Comparison of ENCODE assay signal across 22 cellular contexts in genomic region chr17:8835631-8836364, GRCh38. TPM values are rescaled to one million over a fixed set of nuclear protein-coding genes. Genes with fewer than 3 reads are reported as not detected.
A peak's percentile ranks its signal among the peaks of the same experiment; 100 is the strongest.
DNase-seq lines count a peak whose midpoint lies in the region; ATAC-seq and TF ChIP-seq lines count a peak whose summit lies in the region.
"Had no signal": no experiment of that assay in that cellular context is flagged by ENCODE, and none has a peak within 500 bp of the region (broad histone marks: within the 10 kb centered on the region; RNA-seq: fewer than 3 reads in every experiment).

No MANE protein-coding gene starts in this region.

- no peak overlapping the region for H3K27ac ChIP-seq in endodermal cell (ENCODE audit: low read depth, low read length)
- H3K27ac ChIP-seq: C4-2B had no signal

- H3K4me1 Mint-ChIP-seq in activated CD8-positive, alpha-beta memory T cell treated with anti-CD3 and anti-CD28 coated beads, Interleukin-2, amount 10 ng/mL, durations not matched to agents 7 days and 5 days, result no peaks in the 10 kb centered on the region
- H3K4me1 Mint-ChIP-seq in endodermal cell (peaks cover 11% of the 10 kb centered on the region), osteocyte (ENCODE audit: unreplicated experiment) (no peaks in the 10 kb centered on the region)
- no peaks in the 10 kb centered on the region for H3K4me1 Mint-ChIP-seq in stimulated activated effector memory CD8-positive, alpha-beta T cell treated with anti-CD3 and anti-CD28 coated beads, Interleukin-12 subunit alpha, Interleukin-12 subunit beta, amount 100 ng/mL, for 72 hours
- H3K4me1 Mint-ChIP-seq: B cell had no signal

- peaks cover 2% of the 10 kb centered on the region for H3K36me3 Mint-ChIP-seq in activated CD8-positive, alpha-beta memory T cell treated with anti-CD3 and anti-CD28 coated beads, Interleukin-2, amount 10 ng/mL, durations not matched to agents 7 days and 5 days
- peaks cover 3% of the 10 kb centered on the region for H3K36me3 Mint-ChIP-seq in endodermal cell (ENCODE audit: low read depth)
- H3K36me3 Mint-ChIP-seq in osteocyte (ENCODE audit: unreplicated experiment), result no peaks in the 10 kb centered on the region
- peaks cover 43% of the 10 kb centered on the region for H3K36me3 Mint-ChIP-seq in stimulated activated effector memory CD8-positive, alpha-beta T cell treated with anti-CD3 and anti-CD28 coated beads, Interleukin-12 subunit alpha, Interleukin-12 subunit beta, amount 100 ng/mL, for 72 hours
- H3K36me3 Mint-ChIP-seq: CD8-positive, alpha-beta T cell had no signal

- no peak overlapping the region for H3K4me3 ChIP-seq in endodermal cell (ENCODE audit: low read length)

- peak; percentile 5 for DNase-seq in AG20443 (ENCODE audit: low spot score)
- peak; percentile 26 for DNase-seq in activated CD8-positive, alpha-beta memory T cell treated with anti-CD3 and anti-CD28 coated beads, Interleukin-2, amount 10 ng/mL, durations not matched to agents 7 days and 5 days
- DNase-seq in endodermal cell, result peak; percentile 36
- peak; percentile 68 for DNase-seq in osteocyte (ENCODE audit: extremely low spot score, unreplicated experiment)
- no peak for DNase-seq in activated gamma-delta T cell (lab: John Stamatoyannopoulos, UW)
- no peak for DNase-seq in stimulated activated effector memory CD8-positive, alpha-beta T cell treated with anti-CD3 and anti-CD28 coated beads, Interleukin-12 subunit alpha, Interleukin-12 subunit beta, amount 100 ng/mL, for 72 hours (ENCODE audit: low spot score in 2 of 2)
- DNase-seq: Caco-2, NCI-H1092, NCI-H1417 treated with DMSO at 0.1 percent for 48 hours, NCI-H1694 treated with DMSO at 0.1 percent for 48 hours, NCI-H2081, NCI-H2227 treated with DMSO at 0.1 percent for 48 hours, NCI-H526 treated with DMSO at 0.1 percent for 48 hours, SHP77 treated with DMSO at 0.1 percent for 48 hours had no signal

- H3K27me3 ChIP-seq in endodermal cell (ENCODE audit: control insufficient read depth, insufficient read depth, low read length, poor library complexity, severe bottlenecking), result no peaks in the 10 kb centered on the region

- no peak overlapping the region for H3K4me3 Mint-ChIP-seq in activated CD8-positive, alpha-beta memory T cell treated with anti-CD3 and anti-CD28 coated beads, Interleukin-2, amount 10 ng/mL, durations not matched to agents 7 days and 5 days
- no peak overlapping the region for H3K4me3 Mint-ChIP-seq in endodermal cell
- H3K4me3 Mint-ChIP-seq in osteocyte (ENCODE audit: unreplicated experiment), result no peak overlapping the region
- H3K4me3 Mint-ChIP-seq in stimulated activated effector memory CD8-positive, alpha-beta T cell treated with anti-CD3 and anti-CD28 coated beads, Interleukin-12 subunit alpha, Interleukin-12 subunit beta, amount 100 ng/mL, for 72 hours, result no peak overlapping the region
- H3K4me3 Mint-ChIP-seq: B cell; CD8-positive, alpha-beta T cell had no signal

- ATAC-seq in activated CD8-positive, alpha-beta memory T cell treated with anti-CD3 and anti-CD28 coated beads, Interleukin-2, amount 10 ng/mL, durations not matched to agents 7 days and 5 days, result no peak
- no peak for ATAC-seq in GM21367 (IDR thresholded peaks at IDR 0.05; ENCODE audit: unreplicated experiment)
- no peak for ATAC-seq in stimulated activated effector memory CD8-positive, alpha-beta T cell treated with anti-CD3 and anti-CD28 coated beads, Interleukin-12 subunit alpha, Interleukin-12 subunit beta, amount 100 ng/mL, for 72 hours
- ATAC-seq: CD8-positive, alpha-beta T cell; Panc1 had no signal

- no peaks in the 10 kb centered on the region for H3K27me3 Mint-ChIP-seq in activated CD8-positive, alpha-beta memory T cell treated with anti-CD3 and anti-CD28 coated beads, Interleukin-2, amount 10 ng/mL, durations not matched to agents 7 days and 5 days
- H3K27me3 Mint-ChIP-seq in endodermal cell (ENCODE audit: insufficient read depth) (no peaks in the 10 kb centered on the region), osteocyte (ENCODE audit: unreplicated experiment) (peaks cover 11% of the 10 kb centered on the region)
- H3K27me3 Mint-ChIP-seq: B cell had no signal

- H3K9ac ChIP-seq in endodermal cell (ENCODE audit: extremely low read depth, low read length, poor library complexity, severe bottlenecking), result no peak overlapping the region

- H3K27ac Mint-ChIP-seq in activated CD8-positive, alpha-beta memory T cell treated with anti-CD3 and anti-CD28 coated beads, Interleukin-2, amount 10 ng/mL, durations not matched to agents 7 days and 5 days, result no peak overlapping the region
- H3K27ac Mint-ChIP-seq in endodermal cell, result no peak overlapping the region
- H3K27ac Mint-ChIP-seq in osteocyte (ENCODE audit: unreplicated experiment), result no peak overlapping the region
- H3K27ac Mint-ChIP-seq in stimulated activated effector memory CD8-positive, alpha-beta T cell treated with anti-CD3 and anti-CD28 coated beads, Interleukin-12 subunit alpha, Interleukin-12 subunit beta, amount 100 ng/mL, for 72 hours, result no peak overlapping the region
- H3K27ac Mint-ChIP-seq: B cell; CD8-positive, alpha-beta T cell had no signal

- WGBS in endodermal cell (ENCODE audit: insufficient coverage in 1 of 2, insufficient read length in 1 of 2), 2 experiments, result 96 to 100% methylated on average over 2 to 6 of the region's 6 CpGs

- no peak for TF ChIP-seq CTCF in endodermal cell (conservative IDR thresholded peaks at IDR 0.05)
- TF ChIP-seq CTCF in osteocyte (IDR thresholded peaks at IDR 0.05), result no peak

- no peaks in the 10 kb centered on the region for H3K4me1 ChIP-seq in endodermal cell (ENCODE audit: control insufficient read depth, insufficient read depth, low read length)
- H3K4me1 ChIP-seq: Caco-2 had no signal

- CTCF ChIA-PET in activated CD8-positive, alpha-beta memory T cell treated with anti-CD3 and anti-CD28 coated beads, Interleukin-2, amount 10 ng/mL, durations not matched to agents 7 days and 5 days (lab: Charles Lee), result no interaction called here

- H3K9me3 Mint-ChIP-seq in activated CD8-positive, alpha-beta memory T cell treated with anti-CD3 and anti-CD28 coated beads, Interleukin-2, amount 10 ng/mL, durations not matched to agents 7 days and 5 days (ENCODE audit: low read depth), result no peaks in the 10 kb centered on the region
- H3K9me3 Mint-ChIP-seq in endodermal cell, result no peaks in the 10 kb centered on the region
- no peaks in the 10 kb centered on the region for H3K9me3 Mint-ChIP-seq in osteocyte (ENCODE audit: unreplicated experiment)
- no peaks in the 10 kb centered on the region for H3K9me3 Mint-ChIP-seq in stimulated activated effector memory CD8-positive, alpha-beta T cell treated with anti-CD3 and anti-CD28 coated beads, Interleukin-12 subunit alpha, Interleukin-12 subunit beta, amount 100 ng/mL, for 72 hours
- H3K9me3 Mint-ChIP-seq: CD8-positive, alpha-beta T cell had no signal

- H3K9me3 ChIP-seq in endodermal cell (ENCODE audit: control insufficient read depth, low read length), result no peaks in the 10 kb centered on the region
- H3K9me3 ChIP-seq: Caco-2 had no signal

- H3K36me3 ChIP-seq in endodermal cell (ENCODE audit: control insufficient read depth, insufficient read depth, low read length), result no peaks in the 10 kb centered on the region

RNA-seq across cellular contexts. Expression of gene PIK3R6, which starts 31.7 kb away (rescaled TPM):
- 1 to 10 TPM; 1.3 to 4.9 TPM for total RNA-seq in activated CD8-positive, alpha-beta memory T cell treated with anti-CD3 and anti-CD28 coated beads, Interleukin-2, amount 10 ng/mL, durations not matched to agents 7 days and 5 days
- total RNA-seq in endodermal cell, result 1 to 10 TPM; 2.1 to 2.5 TPM
- 0.25 TPM for polyA plus RNA-seq in endodermal cell (2013, experiment 1 of 2)
- 0.17 TPM for polyA plus RNA-seq in endodermal cell (2013, experiment 2 of 2)
- total RNA-seq in osteocyte, result not detected in 2 replicates
- total RNA-seq: A673, Caco-2, HT-29, NCI-H460 had no signal

RNA-seq across cellular contexts. Expression of gene MFSD6L, which starts 36.6 kb away (rescaled TPM):
- total RNA-seq in activated CD8-positive, alpha-beta memory T cell treated with anti-CD3 and anti-CD28 coated beads, Interleukin-2, amount 10 ng/mL, durations not matched to agents 7 days and 5 days, result under 1 TPM; 0.12 to 0.38 TPM
- 1 to 10 TPM; 3.3 to 5.1 TPM for total RNA-seq in endodermal cell
- 0.25 TPM for polyA plus RNA-seq in endodermal cell (2013, experiment 1 of 2)
- 0.25 TPM for polyA plus RNA-seq in endodermal cell (2013, experiment 2 of 2)
- not detected in 2 replicates for total RNA-seq in osteocyte
- total RNA-seq: A673; Caco-2; CD8-positive, alpha-beta T cell; HT-29; NCI-H460 had no signal

Comparison
In these comparisons a context has a peak if more than half of its experiments do, and no peak if none do; other contexts are left out.
1. DNase-seq: peak in AG20443 (single experiment), activated CD8-positive, alpha-beta memory T cell treated with anti-CD3 and anti-CD28 coated beads, Interleukin-2, amount 10 ng/mL, durations not matched to agents 7 days and 5 days (single experiment), endodermal cell (single experiment) and osteocyte (single experiment); none in activated gamma-delta T cell (single experiment) and stimulated activated effector memory CD8-positive, alpha-beta T cell treated with anti-CD3 and anti-CD28 coated beads, Interleukin-12 subunit alpha, Interleukin-12 subunit beta, amount 100 ng/mL, for 72 hours (0 of 2).